In the genomic region with DNA sequence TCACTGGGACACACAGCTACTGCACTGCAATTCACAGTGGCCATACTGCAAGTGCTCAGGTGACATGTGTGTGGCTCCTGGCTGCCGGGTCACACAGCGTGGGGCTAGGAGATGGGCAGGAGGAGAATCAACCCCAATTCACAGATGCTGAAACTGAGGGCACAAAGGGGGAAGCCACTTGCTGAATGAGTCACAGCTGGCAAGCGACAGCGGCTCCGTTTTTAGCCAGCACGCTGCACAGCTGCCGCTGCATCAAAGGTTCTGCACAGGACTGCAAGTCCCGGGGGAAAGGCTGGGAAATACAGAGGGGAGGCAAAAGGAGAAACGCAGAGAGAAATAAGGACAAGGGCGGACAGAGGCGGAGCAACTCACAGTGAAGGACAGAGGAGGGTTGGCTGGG, we compare ENCODE assay signal across 13 cellular contexts. TPM values are rescaled to one million over a fixed set of nuclear protein-coding genes. Genes with fewer than 3 reads are reported as not detected.
DNase-seq lines count a peak whose midpoint lies in the region; ATAC-seq and TF ChIP-seq lines count a peak whose summit lies in the region.
"Had no signal": no experiment of that assay in that cellular context is flagged by ENCODE, and none has a peak within 500 bp of the region (broad histone marks: within the 10 kb centered on the region; RNA-seq: fewer than 3 reads in every experiment).

No MANE protein-coding gene starts in this region.

- H3K4me3 ChIP-seq in OCI-LY3 (ENCODE audit: low read length) (peak overlapping the region; percentile 58), neuronal stem cell (ENCODE audit: low read length in 2 of 2) (no peak overlapping the region)

- H4K8ac ChIP-seq in neuronal stem cell (ENCODE audit: low read depth, low read length) = no peak overlapping the region

- peaks cover 98% of the 10 kb centered on the region for H3K79me2 ChIP-seq in OCI-LY3 (ENCODE audit: low read length)

- peak overlapping the region; percentile 88 for H3K27ac ChIP-seq in OCI-LY3 (ENCODE audit: low read length)
- no peak overlapping the region for H3K27ac ChIP-seq in neuronal stem cell (replicated peaks; ENCODE audit: low read length)

- no peak overlapping the region for H3K14ac ChIP-seq in neuronal stem cell (ENCODE audit: low read length)

- DNase-seq in GM13977 (ENCODE audit: low spot score) (peak; percentile 62), neuronal stem cell (ENCODE audit: low spot score) (no peak), medulla oblongata (ENCODE audit: extremely low spot score) (no peak), NCI-H2081 treated with DMSO at 0.1 percent for 48 hours (lab: John Stamatoyannopoulos, UW) (no peak)
- DNase-seq: activated T-cell treated with anti-CD3 and anti-CD28 coated beads, Interleukin-2, amount 50 U/mL, for 1 hour; amniotic stem cell; CD8-positive, alpha-beta memory T cell; GDM1; immature natural killer cell; KBM-7 had no signal

- peak overlapping the region; percentile 81 for H3K4me2 ChIP-seq in OCI-LY3 (ENCODE audit: low read length)
- no peak overlapping the region for H3K4me2 ChIP-seq in neuronal stem cell (ENCODE audit: insufficient read depth, low read length, poor library complexity, severe bottlenecking)

- WGBS in neuronal stem cell (ENCODE audit: extremely low coverage in 2 of 2, insufficient read length in 2 of 2, insufficient replicate concordance in 1 of 2), 2 donors = no CpG with 5 or more reads among the region's 11 CpGs

- in situ Hi-C loops in GM13977 (cut with MboI; ENCODE audit: low pct_unique_long_range_greater_than_20kb, low sequenced_read_pairs, unreplicated experiment) = no loop called here

- no peak overlapping the region for H2BK120ac ChIP-seq in neuronal stem cell (ENCODE audit: low read depth, low read length)

- no peaks in the 10 kb centered on the region for H3K27me3 ChIP-seq in OCI-LY3 (ENCODE audit: low read depth, low read length)
- no peaks in the 10 kb centered on the region for H3K27me3 ChIP-seq in neuronal stem cell (ENCODE audit: control insufficient read depth in 3 of 3, insufficient read depth in 3 of 3, low read depth in 1 of 3, low read length in 3 of 3)

- H3K23ac ChIP-seq in neuronal stem cell (ENCODE audit: low read depth, low read length, poor library complexity) = no peak overlapping the region

- H2AFZ ChIP-seq in OCI-LY3 (ENCODE audit: low read depth, low read length) (no peak overlapping the region), neuronal stem cell (ENCODE audit: low read length) (no peak overlapping the region)

- TF ChIP-seq CTCF in GM13977 (IDR thresholded peaks at IDR 0.05; ENCODE audit: extremely low read depth, insufficient read depth, missing control alignments) = no peak
- no peak for TF ChIP-seq CTCF in OCI-LY3 (IDR thresholded peaks at IDR 0.05; ENCODE audit: low read depth, low read length)

- H2BK5ac ChIP-seq in neuronal stem cell (ENCODE audit: low read length) = peak overlapping the region; percentile 88

- H4K91ac ChIP-seq in neuronal stem cell (ENCODE audit: low read depth, low read length, poor library complexity) = no peak overlapping the region

- H3K18ac ChIP-seq in neuronal stem cell (ENCODE audit: low read length) = peak overlapping the region; percentile 72

- peaks cover 72% of the 10 kb centered on the region for H3K4me1 ChIP-seq in OCI-LY3 (ENCODE audit: low read length)
- H3K4me1 ChIP-seq in neuronal stem cell (ENCODE audit: control insufficient read depth in 2 of 2, insufficient read depth in 1 of 2, low read depth in 1 of 2, low read length in 2 of 2) = peaks cover 12 to 16% of the 10 kb centered on the region in 2 donors

- peaks cover 11% of the 10 kb centered on the region for H3K79me1 ChIP-seq in neuronal stem cell (ENCODE audit: low read depth, low read length)

- H3K36me3 ChIP-seq in OCI-LY3 (replicated peaks; ENCODE audit: low read depth, low read length) (peaks cover 66% of the 10 kb centered on the region), neuronal stem cell (replicated peaks in 1 of 2; ENCODE audit: control insufficient read depth in 2 of 2, insufficient read depth in 2 of 2, low read length in 2 of 2) (peaks cover 30 to 77% of the 10 kb centered on the region in 2 donors)

- H3K4ac ChIP-seq in neuronal stem cell (ENCODE audit: low read length) = no peak overlapping the region

- H2BK15ac ChIP-seq in neuronal stem cell (ENCODE audit: low read length) = no peak overlapping the region

- no peaks in the 10 kb centered on the region for H3K9me3 ChIP-seq in OCI-LY3 (ENCODE audit: insufficient read depth, low read length)
- peaks cover 0 to 1% of the 10 kb centered on the region in 2 donors for H3K9me3 ChIP-seq in neuronal stem cell (replicated peaks in 1 of 2; ENCODE audit: control insufficient read depth in 2 of 2, insufficient read depth in 1 of 2, low read depth in 1 of 2, low read length in 2 of 2)

- peak; percentile 54 for ATAC-seq in GM21381 (IDR thresholded peaks at IDR 0.05; ENCODE audit: unreplicated experiment)
- no peak for ATAC-seq in GM19455 (IDR thresholded peaks at IDR 0.05; ENCODE audit: unreplicated experiment)

- peak overlapping the region; percentile 52 for H3K9ac ChIP-seq in OCI-LY3 (ENCODE audit: low read length)
- no peak overlapping the region for H3K9ac ChIP-seq in neuronal stem cell (ENCODE audit: low read depth, low read length, poor library complexity)

- peaks cover 80% of the 10 kb centered on the region for H4K20me1 ChIP-seq in OCI-LY3 (ENCODE audit: insufficient read depth, low read length)

- no peak overlapping the region for H2BK12ac ChIP-seq in neuronal stem cell (ENCODE audit: low read length)

- H2AK5ac ChIP-seq in neuronal stem cell (ENCODE audit: low read depth, low read length) = no peak overlapping the region

RNA-seq across cellular contexts. Expression of a gene that starts 57.9 kb away (rescaled TPM):
- 63.7 TPM for polyA plus RNA-seq in neuronal stem cell (2013, experiment 1 of 2)
- 67.7 TPM for polyA plus RNA-seq in neuronal stem cell (2013, experiment 2 of 2)
